2 cellular contexts compared by ENCODE assay signal in genomic region chr16:66614161-66614802, GRCh38.
A peak's percentile ranks its signal among the peaks of the same experiment; 100 is the strongest.
TF ChIP-seq lines count a peak whose summit lies in the region.

No MANE protein-coding gene starts in this region.

TF ChIP-seq in HepG2, 621 proteins besides CTCF, POLR2A, EP300 and RAD21 (continues in another document):
- TF ChIP-seq CSRNP2 (CRISPR knock-in tag; conservative IDR thresholded peaks at IDR 0.05; ENCODE audit: low read depth): no peak
- no peak for TF ChIP-seq RFXANK (CRISPR knock-in tag; IDR thresholded peaks at IDR 0.05)
- no peak for TF ChIP-seq CENPT (CRISPR knock-in tag; IDR thresholded peaks at IDR 0.05; ENCODE audit: low read depth)
- TF ChIP-seq ZNF747 (CRISPR knock-in tag; IDR thresholded peaks at IDR 0.05; ENCODE audit: borderline replicate concordance): no peak
- no peak for TF ChIP-seq ZNF768 (CRISPR knock-in tag; IDR thresholded peaks at IDR 0.05)
- no peak for TF ChIP-seq ZNF577 (CRISPR knock-in tag; IDR thresholded peaks at IDR 0.05; ENCODE audit: borderline replicate concordance, low read depth)
- TF ChIP-seq CEBPG (CRISPR knock-in tag; IDR thresholded peaks at IDR 0.05): peak; percentile 47
- TF ChIP-seq NONO (IDR thresholded peaks at IDR 0.05): no peak
- TF ChIP-seq NONO (CRISPR knock-in tag; conservative IDR thresholded peaks at IDR 0.05): peak; percentile 20; the same call in 1 of the 2 replicates
- no peak for TF ChIP-seq PHF21A (CRISPR knock-in tag; IDR thresholded peaks at IDR 0.05)
- TF ChIP-seq SYNCRIP (IDR thresholded peaks at IDR 0.05; ENCODE audit: insufficient read depth, low read depth, low read length): no peak
- peak; percentile 36 for TF ChIP-seq TEAD3 (CRISPR knock-in tag; optimal IDR thresholded peaks at IDR 0.05; ENCODE audit: borderline replicate concordance)
- TF ChIP-seq MXI1 (IDR thresholded peaks at IDR 0.05; ENCODE audit: borderline replicate concordance, low read depth, low read length): no peak
- TF ChIP-seq ZNF382 (CRISPR knock-in tag; IDR thresholded peaks at IDR 0.05; ENCODE audit: borderline replicate concordance): no peak
- no peak for TF ChIP-seq PBX2 (CRISPR knock-in tag; IDR thresholded peaks at IDR 0.05)
- no peak for TF ChIP-seq ELK4 (CRISPR knock-in tag; IDR thresholded peaks at IDR 0.05; ENCODE audit: borderline replicate concordance)
- no peak for TF ChIP-seq SRSF4 (IDR thresholded peaks at IDR 0.05; ENCODE audit: low read depth, low read length, poor library complexity, severe bottlenecking)
- no peak for TF ChIP-seq ZSCAN25 (CRISPR knock-in tag; IDR thresholded peaks at IDR 0.05)
- no peak for TF ChIP-seq ZKSCAN1 (IDR thresholded peaks at IDR 0.05; ENCODE audit: low read length)
- 0 out of 2 replicates have a peak, but pooled peaks have one; percentile 50 for TF ChIP-seq AKAP8 (CRISPR knock-in tag; IDR thresholded peaks at IDR 0.05)
- TF ChIP-seq NFKB2 (CRISPR knock-in tag; IDR thresholded peaks at IDR 0.05; ENCODE audit: borderline replicate concordance): peak; percentile 44; the same call in 1 of the 2 replicates
- no peak for TF ChIP-seq ZMAT5 (CRISPR knock-in tag; IDR thresholded peaks at IDR 0.05; ENCODE audit: borderline replicate concordance, low read depth)
- TF ChIP-seq ZNF230 (CRISPR knock-in tag; IDR thresholded peaks at IDR 0.05): no peak
- no peak for TF ChIP-seq HNRNPL (IDR thresholded peaks at IDR 0.05; ENCODE audit: low read depth, low read length)
- no peak for TF ChIP-seq NFE2L1 (CRISPR knock-in tag; IDR thresholded peaks at IDR 0.05; ENCODE audit: borderline replicate concordance)

TF ChIP-seq in K562, 482 proteins besides CTCF, POLR2A, EP300 and RAD21:
- TF ChIP-seq SETDB1 (IDR thresholded peaks at IDR 0.05; ENCODE audit: low read length): no peak
- no peak for TF ChIP-seq SMARCC2 (IDR thresholded peaks at IDR 0.05; ENCODE audit: low read depth)
- no peak for TF ChIP-seq ETV1 (tag; conservative IDR thresholded peaks at IDR 0.05; ENCODE audit: low read depth)
- TF ChIP-seq SIN3B (IDR thresholded peaks at IDR 0.05; ENCODE audit: low read depth): no peak
- TF ChIP-seq RBM25 (IDR thresholded peaks at IDR 0.05; ENCODE audit: low read depth, low read length, severe bottlenecking): no peak
- TF ChIP-seq CREB1 (IDR thresholded peaks at IDR 0.05): no peak
- no peak for TF ChIP-seq CREB1 (CRISPR knock-in tag; IDR thresholded peaks at IDR 0.05)
- TF ChIP-seq ZBTB7A (IDR thresholded peaks at IDR 0.05; ENCODE audit: borderline replicate concordance, control insufficient read depth, low read depth, low read length): no peak
- TF ChIP-seq ARNT (IDR thresholded peaks at IDR 0.05): no peak
- no peak for TF ChIP-seq NFIX (CRISPR knock-in tag; IDR thresholded peaks at IDR 0.05; ENCODE audit: low read depth)
- no peak for TF ChIP-seq ZKSCAN1 (IDR thresholded peaks at IDR 0.05; ENCODE audit: low read depth, low read length)
- no peak for TF ChIP-seq PTRF (tag; IDR thresholded peaks at IDR 0.05)
- no peak for TF ChIP-seq HBP1 (CRISPR knock-in tag; IDR thresholded peaks at IDR 0.05)
- no peak for TF ChIP-seq AFF4 (CRISPR knock-in tag; IDR thresholded peaks at IDR 0.05)
- no peak for TF ChIP-seq CBFA2T3 (IDR thresholded peaks at IDR 0.05)
